Comparison of ENCODE assay signal across 28 cellular contexts in genomic region chr11:73931951-73932350, GRCh38. TPM values are rescaled to one million over a fixed set of nuclear protein-coding genes. Genes with fewer than 3 reads are reported as not detected.
"Had no signal": no experiment of that assay in that cellular context is flagged by ENCODE, and none has a peak within 500 bp of the region (broad histone marks: within the 10 kb centered on the region; RNA-seq: fewer than 3 reads in every experiment).

No MANE protein-coding gene starts in this region.

- H3K27me3 ChIP-seq: neural progenitor cell, pancreas, right lobe of liver, sigmoid colon, stomach, thyroid gland, tibial nerve, upper lobe of right lung, vagina had no signal

- H3K4me1 Mint-ChIP-seq: naive thymus-derived CD4-positive, alpha-beta T cell; natural killer cell; nephron; stimulated activated naive B cell treated with anti-CD40 and anti-IgM and Interleukin-4, amounts not matched to agents 10 μg/mL and 1 μg/mL and 100 μg/mL, for 72 hours had no signal

- H3K27me3 Mint-ChIP-seq: naive thymus-derived CD4-positive, alpha-beta T cell; stimulated activated naive B cell treated with anti-CD40 and anti-IgM and Interleukin-4, amounts not matched to agents 10 μg/mL and 1 μg/mL and 100 μg/mL, for 72 hours; stimulated activated naive CD8-positive, alpha-beta T cell treated with anti-CD3 and anti-CD28 coated beads, Interleukin-15, Interleukin-2, amounts not matched to agents 100 ng/mL and 50 ng/mL, for 24 hours; type B pancreatic cell had no signal

- H3K36me3 ChIP-seq: neural progenitor cell had no signal

- H3K27ac Mint-ChIP-seq: natural killer cell; nephron; stimulated activated effector memory CD8-positive, alpha-beta T cell treated with anti-CD3 and anti-CD28 coated beads, Interleukin-12 subunit alpha, Interleukin-12 subunit beta, amount 100 ng/mL, for 72 hours; stimulated activated naive B cell treated with anti-CD40 and anti-IgM and Interleukin-4, amounts not matched to agents 10 μg/mL and 1 μg/mL and 100 μg/mL, for 72 hours; stimulated activated naive CD8-positive, alpha-beta T cell treated with anti-CD3 and anti-CD28 coated beads, Interleukin-15, Interleukin-2, amounts not matched to agents 100 ng/mL and 50 ng/mL, for 24 hours; type B pancreatic cell had no signal

- H3K9me3 Mint-ChIP-seq: naive thymus-derived CD4-positive, alpha-beta T cell; natural killer cell; neural progenitor cell; stimulated activated effector memory CD8-positive, alpha-beta T cell treated with anti-CD3 and anti-CD28 coated beads, Interleukin-12 subunit alpha, Interleukin-12 subunit beta, amount 100 ng/mL, for 72 hours; stimulated activated naive B cell treated with anti-CD40 and anti-IgM and Interleukin-4, amounts not matched to agents 10 μg/mL and 1 μg/mL and 100 μg/mL, for 72 hours; stimulated activated naive CD8-positive, alpha-beta T cell treated with anti-CD3 and anti-CD28 coated beads, Interleukin-15, Interleukin-2, amounts not matched to agents 100 ng/mL and 50 ng/mL, for 24 hours; type B pancreatic cell had no signal

- H3K36me3 Mint-ChIP-seq: natural killer cell had no signal

- DNase-seq: natural killer cell; occipital lobe; right cardiac atrium; right lobe of liver; sigmoid colon; stimulated activated CD4-positive, alpha-beta T cell treated with anti-CD3 and anti-CD28 coated beads, Interleukin-2, amount 100 ng/mL, for 24 hours; stimulated activated CD4-positive, alpha-beta T cell treated with anti-CD3 and anti-CD28 coated beads, Interleukin-2, amount 100 ng/mL, for 48 hours; stimulated activated CD4-positive, alpha-beta T cell treated with anti-CD3 and anti-CD28 coated beads, Interleukin-4, amount 100 ng/mL, for 24 hours; stimulated activated naive B cell treated with anti-CD40 and anti-IgM and Interleukin-4, amounts not matched to agents 10 μg/mL and 1 μg/mL and 100 μg/mL, for 72 hours; stimulated activated naive CD4-positive, alpha-beta T cell treated with Interleukin-2 at 50 U/mL for 16 hours; upper lobe of right lung had no signal

- H3K4me3 Mint-ChIP-seq: naive thymus-derived CD4-positive, alpha-beta T cell; natural killer cell; nephron; neural progenitor cell; stimulated activated effector memory CD8-positive, alpha-beta T cell treated with anti-CD3 and anti-CD28 coated beads, Interleukin-12 subunit alpha, Interleukin-12 subunit beta, amount 100 ng/mL, for 72 hours; stimulated activated naive B cell treated with anti-CD40 and anti-IgM and Interleukin-4, amounts not matched to agents 10 μg/mL and 1 μg/mL and 100 μg/mL, for 72 hours; stimulated activated naive CD8-positive, alpha-beta T cell treated with anti-CD3 and anti-CD28 coated beads, Interleukin-15, Interleukin-2, amounts not matched to agents 100 ng/mL and 50 ng/mL, for 24 hours; type B pancreatic cell had no signal

- H3K9me3 ChIP-seq: pancreas, prostate gland, right lobe of liver, sigmoid colon, stomach, thoracic aorta, thyroid gland, tibial nerve, upper lobe of right lung, vagina had no signal

- H3K27ac ChIP-seq: neural progenitor cell, pancreas, prostate gland, right lobe of liver, sigmoid colon, stomach, thoracic aorta, thyroid gland, tibial nerve, upper lobe of right lung, vagina had no signal

- H3K4me3 ChIP-seq: neural progenitor cell, pancreas, prostate gland, right lobe of liver, sigmoid colon, stomach, thoracic aorta, thyroid gland, tibial nerve, upper lobe of right lung, vagina had no signal

- ATAC-seq: natural killer cell had no signal

- H3K4me1 ChIP-seq: pancreas, prostate gland, right lobe of liver, sigmoid colon, tibial nerve, upper lobe of right lung, vagina had no signal

RNA-seq across cellular contexts. Expression of gene DNAJB13, which starts 18.9 kb away (rescaled TPM):
- total RNA-seq: osteocyte, posterior vena cava, right lobe of liver, skeletal muscle tissue, stomach, subcutaneous adipose tissue, upper lobe of right lung, vagina had no signal
